ENCODE assay signal across 20 cellular contexts in genomic region chr9:137479315-137479861, GRCh38. TPM values are rescaled to one million over a fixed set of nuclear protein-coding genes. Genes with fewer than 3 reads are reported as not detected.
DNase-seq lines count a peak whose midpoint lies in the region; ATAC-seq, FAIRE-seq and TF ChIP-seq lines count a peak whose summit lies in the region.
"Had no signal": no experiment of that assay in that cellular context is flagged by ENCODE, and none has a peak within 500 bp of the region (broad histone marks: within the 10 kb centered on the region; RNA-seq: fewer than 3 reads in every experiment).

No MANE protein-coding gene starts in this region.

- no peak for TF ChIP-seq POLR2A in adrenal gland (IDR thresholded peaks at IDR 0.05)

- TF ChIP-seq CTCF in keratinocyte (optimal IDR thresholded peaks at IDR 0.05 in 1 of 3, IDR thresholded peaks at IDR 0.05 in 1 of 3, conservative IDR thresholded peaks at IDR 0.05 in 1 of 3; ENCODE audit: extremely low read depth in 1 of 3, insufficient read depth in 2 of 3, low read length in 3 of 3) (no peak), adrenal gland (IDR thresholded peaks at IDR 0.05) (no peak)

- peak overlapping the region; percentile 16 for H3K4me2 ChIP-seq in keratinocyte (ENCODE audit: control insufficient read depth, extremely low read depth, insufficient read depth, low read depth, low read length)

- H3K4me1 ChIP-seq in keratinocyte (ENCODE audit: control insufficient read depth, extremely low read depth, insufficient read depth, low read length) (peaks cover 6% of the 10 kb centered on the region), adrenal gland (replicated peaks in 1 of 2) (peaks cover 11 to 16% of the 10 kb centered on the region in 2 donors)
- H3K4me1 ChIP-seq: right atrium auricular region had no signal

- no peak for ATAC-seq in GM21576 (IDR thresholded peaks at IDR 0.05; ENCODE audit: unreplicated experiment)
- ATAC-seq: T-cell had no signal

- no peaks in the 10 kb centered on the region for H3K9me1 ChIP-seq in keratinocyte (ENCODE audit: control insufficient read depth, extremely low read depth, insufficient read depth, low read length)

- H3K9ac ChIP-seq in keratinocyte (ENCODE audit: control insufficient read depth, extremely low read depth, insufficient read depth, low read length), result no peak overlapping the region

- H3K27ac ChIP-seq in keratinocyte (ENCODE audit: control insufficient read depth, insufficient read depth, low read length), result no peak overlapping the region
- H3K27ac ChIP-seq in adrenal gland, result no peak overlapping the region
- H3K27ac ChIP-seq: right atrium auricular region had no signal

- DNase-seq in NCI-H1092 treated with DMSO at 0.1 percent for 48 hours (lab: John Stamatoyannopoulos, UW) (peak; percentile 46), NCI-H1092 (lab: John Stamatoyannopoulos, UW) (no peak), brain pericyte (ENCODE audit: low read depth, low spot score) (peak; percentile 88), keratinocyte (ENCODE audit: low read depth, low spot score) (no peak), smooth muscle cell of the brain vasculature (ENCODE audit: low read depth, low spot score) (peak; percentile 86), adrenal gland (no peak), activated gamma-delta T cell (lab: John Stamatoyannopoulos, UW) (no peak)
- DNase-seq: 8988T; activated effector memory CD4-positive, alpha-beta T cell treated with Interleukin-2 at 50 U/mL for 16 hours; effector memory CD4-positive, alpha-beta T cell; MG63; NCI-H2029 treated with DMSO at 0.1 percent for 48 hours; NCI-H526 treated with DMSO at 0.1 percent for 48 hours; stimulated activated CD4-positive, alpha-beta T cell treated with anti-CD3 and anti-CD28 coated beads, Interleukin-2, amount 100 ng/mL, for 48 hours; T-cell had no signal

- FAIRE-seq in keratinocyte (lab: Jason Lieb, UNC), result no peak

- no peaks in the 10 kb centered on the region for H3K36me3 ChIP-seq in keratinocyte (ENCODE audit: control insufficient read depth in 2 of 2, extremely low read depth in 1 of 2, insufficient read depth in 2 of 2, low read length in 2 of 2)
- no peaks in the 10 kb centered on the region for H3K36me3 ChIP-seq in adrenal gland (replicated peaks in 1 of 2)
- H3K36me3 ChIP-seq: MG63 had no signal

- no peaks in the 10 kb centered on the region for H4K20me1 ChIP-seq in keratinocyte (ENCODE audit: control insufficient read depth, extremely low read depth, insufficient read depth, low read length)

- WGBS in adrenal gland, 4 donors, result 78 to 85% (median 84%) methylated on average over 12 to 13 of the region's 13 CpGs

- peaks cover 11% of the 10 kb centered on the region for H3K27me3 ChIP-seq in keratinocyte (ENCODE audit: control insufficient read depth, extremely low read depth, insufficient read depth, low read length)
- H3K27me3 ChIP-seq in adrenal gland, result no peaks in the 10 kb centered on the region
- H3K27me3 ChIP-seq: MG63, right atrium auricular region, testis had no signal

- no peaks in the 10 kb centered on the region for H3K79me2 ChIP-seq in keratinocyte (ENCODE audit: control insufficient read depth, insufficient read depth, low read length)

- no peak overlapping the region for H3K4me3 ChIP-seq in keratinocyte (ENCODE audit: control insufficient read depth in 2 of 3, extremely low read depth in 1 of 3, insufficient read depth in 2 of 3, low read depth in 1 of 3, low read length in 3 of 3)
- H3K4me3 ChIP-seq in adrenal gland, result no peak overlapping the region
- H3K4me3 ChIP-seq: lung, MG63, right atrium auricular region, testis had no signal

- intact Hi-C loops in adrenal gland (cut with DNase I), result no loop called here

- H3K9me3 ChIP-seq in keratinocyte (ENCODE audit: control insufficient read depth, low read depth, low read length) (peaks cover 2% of the 10 kb centered on the region), adrenal gland (replicated peaks in 1 of 3) (peaks cover 0 to 5% (median 0%) of the 10 kb centered on the region in 3 donors)
- H3K9me3 ChIP-seq: testis had no signal

- H2AFZ ChIP-seq in keratinocyte (ENCODE audit: control insufficient read depth, low read length), result no peak overlapping the region

- dilution Hi-C loops in keratinocyte (cut with MboI; ENCODE audit: extremely low pct_ligation_motif_present, low sequenced_read_pairs), result no loop called here

RNA-seq across cellular contexts. Expression of gene NSMF, which starts 20.3 kb away (rescaled TPM):
- 29.5 to 46.6 TPM (median 33.1 TPM) in 3 replicates for polyA plus RNA-seq in keratinocyte
- polyA plus RNA-seq in keratinocyte (2011; ENCODE audit: low read depth), result 5.6 TPM
- polyA plus RNA-seq in keratinocyte (2011; cell fraction: cytosol; rRNA removed), result 25.8 and 51.4 TPM in 2 replicates
- 97.1 and 113 TPM in 2 replicates for polyA plus RNA-seq in keratinocyte (2011; cell fraction: nucleus; rRNA removed)
- polyA plus RNA-seq in keratinocyte (2012; ENCODE audit: low replicate concordance), result 23.0 and 34.1 TPM in 2 replicates
- 28.3 to 102 TPM (median 39.7 TPM) in 3 replicates for polyA minus RNA-seq in keratinocyte
- 67.9 TPM for polyA minus RNA-seq in keratinocyte (2011; cell fraction: cytosol; rRNA and poly(A)+ RNA removed)
- 34.3 and 39.8 TPM in 2 replicates for polyA minus RNA-seq in keratinocyte (2011; cell fraction: nucleus; rRNA and poly(A)+ RNA removed)
- total RNA-seq in adrenal gland, result 10 to 100 TPM; 16.2 to 47.6 (median 25.6) TPM
- polyA plus RNA-seq in adrenal gland, result 100 to 1,000 TPM in 1 of 3 donors, 10 to 100 TPM in 2; 23.1 to 118 (median 39.7) TPM

RNA-seq across cellular contexts. Expression of gene ENTPD8, which starts 38.2 kb away (rescaled TPM):
- polyA plus RNA-seq in keratinocyte (not detected in 3 replicates), adrenal gland (under 1 TPM in 2 of 3 donors, not detected in 1; 0.16 to 0.17 TPM)
- not detected for polyA plus RNA-seq in keratinocyte (2011; ENCODE audit: low read depth)
- not detected in 2 replicates for polyA plus RNA-seq in keratinocyte (2011; cell fraction: cytosol; rRNA removed)
- polyA plus RNA-seq in keratinocyte (2011; cell fraction: nucleus; rRNA removed), result 0.05 TPM in 1 of 2 replicates, not detected in the other
- not detected in 2 replicates for polyA plus RNA-seq in keratinocyte (2012; ENCODE audit: low replicate concordance)
- polyA minus RNA-seq in keratinocyte, result not detected in 3 replicates
- not detected for polyA minus RNA-seq in keratinocyte (2011; cell fraction: cytosol; rRNA and poly(A)+ RNA removed)
- not detected in 2 replicates for polyA minus RNA-seq in keratinocyte (2011; cell fraction: nucleus; rRNA and poly(A)+ RNA removed)
- under 1 TPM in 3 of 8 donors, not detected in 5; 0.14 to 0.20 (median 0.19) TPM for total RNA-seq in adrenal gland
- total RNA-seq: right atrium auricular region, T-cell had no signal
- polyA plus RNA-seq: neural cell had no signal

RNA-seq across cellular contexts. Expression of gene NOXA1, which starts 56.2 kb away (rescaled TPM):
- polyA plus RNA-seq in keratinocyte (0.07 to 0.33 TPM (median 0.09 TPM) in 3 replicates), adrenal gland (10 to 100 TPM in 2 of 3 donors, not detected in 1; 23.5 to 50.7 TPM)
- polyA plus RNA-seq in keratinocyte (2011; ENCODE audit: low read depth), result 0.50 TPM
- 0.14 TPM in 1 of 2 replicates, not detected in the other for polyA plus RNA-seq in keratinocyte (2011; cell fraction: cytosol; rRNA removed)
- 0.74 and 1.4 TPM in 2 replicates for polyA plus RNA-seq in keratinocyte (2011; cell fraction: nucleus; rRNA removed)
- 0.13 and 0.86 TPM in 2 replicates for polyA plus RNA-seq in keratinocyte (2012; ENCODE audit: low replicate concordance)
- not detected in 3 replicates for polyA minus RNA-seq in keratinocyte
- polyA minus RNA-seq in keratinocyte (2011; cell fraction: cytosol; rRNA and poly(A)+ RNA removed), result 1.2 TPM
- polyA minus RNA-seq in keratinocyte (2011; cell fraction: nucleus; rRNA and poly(A)+ RNA removed), result 0.63 and 0.93 TPM in 2 replicates
- 10 to 100 TPM in 2 of 8 donors, 1 to 10 TPM in 6; 4.4 to 12.6 (median 9.3) TPM for total RNA-seq in adrenal gland

RNA-seq across cellular contexts. Expression of gene EXD3, which starts 56.4 kb away (rescaled TPM):
- polyA plus RNA-seq in keratinocyte (1.5 to 5.4 TPM (median 1.9 TPM) in 3 replicates), adrenal gland (100 to 1,000 TPM in 1 of 3 donors, 10 to 100 TPM in 1, 1 to 10 TPM in 1; 1.2 to 111 (median 41.0) TPM)
- polyA plus RNA-seq in keratinocyte (2011; ENCODE audit: low read depth), result 3.9 TPM
- 0.94 and 3.9 TPM in 2 replicates for polyA plus RNA-seq in keratinocyte (2011; cell fraction: cytosol; rRNA removed)
- 7.1 and 12.1 TPM in 2 replicates for polyA plus RNA-seq in keratinocyte (2011; cell fraction: nucleus; rRNA removed)
- 5.2 and 8.5 TPM in 2 replicates for polyA plus RNA-seq in keratinocyte (2012; ENCODE audit: low replicate concordance)
- 2.4 to 3.4 TPM (median 2.6 TPM) in 3 replicates for polyA minus RNA-seq in keratinocyte
- 5.4 TPM for polyA minus RNA-seq in keratinocyte (2011; cell fraction: cytosol; rRNA and poly(A)+ RNA removed)
- 3.8 and 5.1 TPM in 2 replicates for polyA minus RNA-seq in keratinocyte (2011; cell fraction: nucleus; rRNA and poly(A)+ RNA removed)
- 10 to 100 TPM in 7 of 8 donors, 1 to 10 TPM in 1; 8.5 to 38.6 (median 23.9) TPM for total RNA-seq in adrenal gland

Comparison
In these comparisons a context has a peak if more than half of its experiments do, and no peak if none do; other contexts are left out.
1. DNase-seq: peak in NCI-H1092 treated with DMSO at 0.1 percent for 48 hours (single experiment), brain pericyte (single experiment) and smooth muscle cell of the brain vasculature (single experiment); none in NCI-H1092 (single experiment), keratinocyte (single experiment), adrenal gland (0 of 7) and activated gamma-delta T cell (single experiment).